ENCODE assay signal across 9 cellular contexts in the genomic region with DNA sequence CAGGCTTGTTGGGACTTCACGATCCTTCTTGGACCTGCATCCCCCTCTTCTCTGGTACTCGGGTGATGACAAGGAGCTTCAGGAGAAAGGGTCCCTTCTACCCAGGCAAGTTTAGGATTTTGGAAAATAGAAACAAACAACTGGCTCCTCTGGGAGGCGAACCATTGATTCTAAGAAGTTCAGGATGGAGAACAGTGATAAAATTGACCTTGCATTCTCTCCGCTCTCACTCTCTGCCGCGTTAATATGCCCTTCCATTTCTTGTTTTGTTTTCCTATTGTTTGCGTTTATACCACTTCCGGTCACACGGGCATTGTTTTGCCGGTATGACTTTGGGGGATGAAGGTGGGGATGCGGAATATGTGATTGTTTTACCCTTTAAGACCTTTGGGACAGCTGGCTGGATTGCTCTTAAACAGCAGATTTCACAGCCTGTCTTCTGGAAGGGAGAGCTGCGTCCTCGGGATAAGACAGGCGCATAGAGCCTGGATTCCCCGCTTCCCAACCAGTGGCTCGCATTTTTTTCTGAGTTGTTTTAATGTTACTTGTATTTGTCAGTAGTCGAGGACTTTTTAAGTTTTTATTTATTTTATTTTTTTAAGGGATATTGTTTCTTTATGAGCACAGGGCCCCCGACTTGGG.
DNase-seq lines count a peak whose midpoint lies in the region; ATAC-seq and TF ChIP-seq lines count a peak whose summit lies in the region.
"Had no signal": no experiment of that assay in that cellular context is flagged by ENCODE, and none has a peak within 500 bp of the region (broad histone marks: within the 10 kb centered on the region; RNA-seq: fewer than 3 reads in every experiment).

No MANE protein-coding gene starts in this region.

- H3K9me3 ChIP-seq in iPS-15b (ENCODE audit: control insufficient read depth, insufficient read depth, low read length) (no peaks in the 10 kb centered on the region), transverse colon (no peaks in the 10 kb centered on the region)

- H3K36me3 Mint-ChIP-seq in activated naive CD4-positive, alpha-beta T cell treated with anti-CD3 and anti-CD28 coated beads, Interleukin-2, amount 10 ng/mL, durations not matched to agents 7 days and 5 days, result no peaks in the 10 kb centered on the region
- no peaks in the 10 kb centered on the region for H3K36me3 Mint-ChIP-seq in WTC11

- TF ChIP-seq EP300 in transverse colon (IDR thresholded peaks at IDR 0.05; ENCODE audit: low read depth), result no peak

- intact Hi-C loops in transverse colon (cut with DNase I; ENCODE audit: low total_unique reads), result no loop called here

- POLR2A ChIA-PET in WTC11 (lab: Charles Lee), result no interaction called here

- H3K36me3 ChIP-seq in iPS-15b (ENCODE audit: control insufficient read depth, insufficient read depth, low read length) (no peaks in the 10 kb centered on the region), transverse colon (no peaks in the 10 kb centered on the region)

- H3K9me3 Mint-ChIP-seq in activated naive CD4-positive, alpha-beta T cell treated with anti-CD3 and anti-CD28 coated beads, Interleukin-2, amount 10 ng/mL, durations not matched to agents 7 days and 5 days, result no peaks in the 10 kb centered on the region
- H3K9me3 Mint-ChIP-seq in WTC11, result no peaks in the 10 kb centered on the region

- peak overlapping the region; percentile 67 for H3K9ac ChIP-seq in iPS-15b (ENCODE audit: low read depth, low read length)

- DNase-seq in activated naive CD4-positive, alpha-beta T cell treated with anti-CD3 and anti-CD28 coated beads, Interleukin-2, amount 10 ng/mL, durations not matched to agents 7 days and 5 days, result no peak
- DNase-seq in activated naive CD4-positive, alpha-beta T cell treated with Interleukin-2 at 50 U/mL for 16 hours, result no peak
- DNase-seq in WTC11 (ENCODE audit: low spot score), result no peak
- DNase-seq in transverse colon, result no peak
- DNase-seq in NCI-H510A (lab: John Stamatoyannopoulos, UW), result no peak
- DNase-seq in GM10266 (ENCODE audit: extremely low spot score), result no peak
- DNase-seq: SIG-M5 had no signal

- H3K27ac ChIP-seq in transverse colon, result no peak overlapping the region

- peak; percentile 23 for ATAC-seq in WTC11
- ATAC-seq in HG03139 (IDR thresholded peaks at IDR 0.05; ENCODE audit: unreplicated experiment), result no peak

- H3K4me1 ChIP-seq in iPS-15b (ENCODE audit: control insufficient read depth, insufficient read depth, low read length) (no peaks in the 10 kb centered on the region), transverse colon (peaks cover 0 to 13% (median 8%) of the 10 kb centered on the region in 4 donors)

- H3K4me3 Mint-ChIP-seq in activated naive CD4-positive, alpha-beta T cell treated with anti-CD3 and anti-CD28 coated beads, Interleukin-2, amount 10 ng/mL, durations not matched to agents 7 days and 5 days, result peak overlapping the region; percentile 24
- H3K4me3 Mint-ChIP-seq in WTC11, result peak overlapping the region; percentile 99

- in situ Hi-C loops in transverse colon (cut with MboI; ENCODE audit: low pct_ligation_motif_present in 1 of 4, low pct_unique_long_range_greater_than_20kb in 1 of 4, low sequenced_read_pairs in 3 of 4), result no loop called here

- H3K27ac Mint-ChIP-seq in activated naive CD4-positive, alpha-beta T cell treated with anti-CD3 and anti-CD28 coated beads, Interleukin-2, amount 10 ng/mL, durations not matched to agents 7 days and 5 days, result no peak overlapping the region
- H3K27ac Mint-ChIP-seq in WTC11, result no peak overlapping the region

- peaks cover 49% of the 10 kb centered on the region for H3K27me3 Mint-ChIP-seq in activated naive CD4-positive, alpha-beta T cell treated with anti-CD3 and anti-CD28 coated beads, Interleukin-2, amount 10 ng/mL, durations not matched to agents 7 days and 5 days
- H3K27me3 Mint-ChIP-seq in WTC11 (ENCODE audit: low read depth), result peaks cover 19% of the 10 kb centered on the region

- no peak for TF ChIP-seq POLR2A in transverse colon (IDR thresholded peaks at IDR 0.05)

- H3K27me3 ChIP-seq in iPS-15b (ENCODE audit: control insufficient read depth, insufficient read depth, low read length), result peaks cover 9% of the 10 kb centered on the region
- peaks cover 70% of the 10 kb centered on the region for H3K27me3 ChIP-seq in transverse colon

- CTCF ChIA-PET in activated naive CD4-positive, alpha-beta T cell treated with anti-CD3 and anti-CD28 coated beads, Interleukin-2, amount 10 ng/mL, durations not matched to agents 7 days and 5 days (lab: Charles Lee), result interaction anchor here (1.3 kb wide), 1 partner anchor 8 kb away, joined by 6 read pairs; no protein-coding TSS in a partner anchor
- CTCF ChIA-PET in WTC11 (lab: Charles Lee), result interaction anchor here (1.0 to 3.2 kb wide), 11 partner anchors 8 to 137 kb away, joined by 3 to 34 read pairs (median 8); no protein-coding TSS in a partner anchor

- H3K4me1 Mint-ChIP-seq in activated naive CD4-positive, alpha-beta T cell treated with anti-CD3 and anti-CD28 coated beads, Interleukin-2, amount 10 ng/mL, durations not matched to agents 7 days and 5 days, result peaks cover 17% of the 10 kb centered on the region
- peaks cover 10% of the 10 kb centered on the region for H3K4me1 Mint-ChIP-seq in WTC11

- TF ChIP-seq CTCF in WTC11 (IDR thresholded peaks at IDR 0.05) (no peak), transverse colon (IDR thresholded peaks at IDR 0.05) (no peak), GM10266 (IDR thresholded peaks at IDR 0.05; ENCODE audit: control insufficient read depth, insufficient read depth, low read depth, missing control alignments) (no peak)

- 3 to 5% methylated on average over 15 to 18 of the region's 18 CpGs for WGBS in transverse colon (ENCODE audit: low coverage in 1 of 2), 2 donors

- H3K4me3 ChIP-seq in iPS-15b (ENCODE audit: low read depth, low read length) (peak overlapping the region; percentile 90), transverse colon (peak overlapping the region in 3 of 4 donors; percentile 6 to 40 (median 20))

TF ChIP-seq in WTC11, 78 proteins besides CTCF, POLR2A, EP300 and RAD21:
- TF ChIP-seq ETV6 (CRISPR knock-in tag; IDR thresholded peaks at IDR 0.05), result 0 out of 2 replicates have a peak, but pooled peaks have one; percentile 29
- TF ChIP-seq ZNF671 (CRISPR knock-in tag; IDR thresholded peaks at IDR 0.05), result no peak
